1 cellular context compared by ENCODE assay signal in the genomic region with DNA sequence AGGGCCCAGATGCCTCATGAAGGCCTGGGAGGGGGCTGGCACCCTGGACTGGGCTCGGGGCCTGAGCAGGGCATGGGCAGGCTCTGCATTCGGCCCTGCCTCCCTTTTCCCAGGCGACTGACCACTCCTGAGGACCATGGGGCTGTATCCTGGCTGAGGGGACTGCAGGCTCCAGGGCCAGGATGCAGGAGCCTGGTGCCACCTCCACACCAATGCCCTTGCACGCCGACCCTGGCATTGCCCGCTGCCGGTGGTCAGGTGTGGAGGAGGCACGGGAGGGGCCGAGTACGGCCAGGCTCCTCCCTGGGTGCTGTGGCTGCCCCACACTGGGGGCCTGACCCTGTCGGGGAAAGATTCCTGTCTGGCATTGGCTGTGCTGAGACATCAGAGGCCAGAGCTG.
TF ChIP-seq lines count a peak whose summit lies in the region.

No MANE protein-coding gene starts in this region.

TF ChIP-seq in HepG2, 621 proteins besides CTCF, POLR2A, EP300 and RAD21 (continued from another document):
- TF ChIP-seq, protein P1, sequence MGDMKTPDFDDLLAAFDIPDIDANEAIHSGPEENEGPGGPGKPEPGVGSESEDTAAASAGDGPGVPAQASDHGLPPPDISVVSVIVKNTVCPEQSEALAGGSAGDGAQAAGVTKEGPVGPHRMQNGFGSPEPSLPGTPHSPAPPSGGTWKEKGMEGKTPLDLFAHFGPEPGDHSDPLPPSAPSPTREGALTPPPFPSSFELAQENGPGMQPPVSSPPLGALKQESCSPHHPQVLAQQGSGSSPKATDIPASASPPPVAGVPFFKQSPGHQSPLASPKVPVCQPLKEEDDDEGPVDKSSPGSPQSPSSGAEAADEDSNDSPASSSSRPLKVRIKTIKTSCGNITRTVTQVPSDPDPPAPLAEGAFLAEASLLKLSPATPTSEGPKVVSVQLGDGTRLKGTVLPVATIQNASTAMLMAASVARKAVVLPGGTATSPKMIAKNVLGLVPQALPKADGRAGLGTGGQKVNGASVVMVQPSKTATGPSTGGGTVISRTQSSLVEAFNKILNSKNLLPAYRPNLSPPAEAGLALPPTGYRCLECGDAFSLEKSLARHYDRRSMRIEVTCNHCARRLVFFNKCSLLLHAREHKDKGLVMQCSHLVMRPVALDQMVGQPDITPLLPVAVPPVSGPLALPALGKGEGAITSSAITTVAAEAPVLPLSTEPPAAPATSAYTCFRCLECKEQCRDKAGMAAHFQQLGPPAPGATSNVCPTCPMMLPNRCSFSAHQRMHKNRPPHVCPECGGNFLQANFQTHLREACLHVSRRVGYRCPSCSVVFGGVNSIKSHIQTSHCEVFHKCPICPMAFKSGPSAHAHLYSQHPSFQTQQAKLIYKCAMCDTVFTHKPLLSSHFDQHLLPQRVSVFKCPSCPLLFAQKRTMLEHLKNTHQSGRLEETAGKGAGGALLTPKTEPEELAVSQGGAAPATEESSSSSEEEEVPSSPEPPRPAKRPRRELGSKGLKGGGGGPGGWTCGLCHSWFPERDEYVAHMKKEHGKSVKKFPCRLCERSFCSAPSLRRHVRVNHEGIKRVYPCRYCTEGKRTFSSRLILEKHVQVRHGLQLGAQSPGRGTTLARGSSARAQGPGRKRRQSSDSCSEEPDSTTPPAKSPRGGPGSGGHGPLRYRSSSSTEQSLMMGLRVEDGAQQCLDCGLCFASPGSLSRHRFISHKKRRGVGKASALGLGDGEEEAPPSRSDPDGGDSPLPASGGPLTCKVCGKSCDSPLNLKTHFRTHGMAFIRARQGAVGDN (CRISPR knock-in tag; IDR thresholded peaks at IDR 0.05), result peak; percentile 1; the same call in 1 of the 2 replicates
TF ChIP-seq in HepG2: peak in this region for 3.
